In the genomic region with DNA sequence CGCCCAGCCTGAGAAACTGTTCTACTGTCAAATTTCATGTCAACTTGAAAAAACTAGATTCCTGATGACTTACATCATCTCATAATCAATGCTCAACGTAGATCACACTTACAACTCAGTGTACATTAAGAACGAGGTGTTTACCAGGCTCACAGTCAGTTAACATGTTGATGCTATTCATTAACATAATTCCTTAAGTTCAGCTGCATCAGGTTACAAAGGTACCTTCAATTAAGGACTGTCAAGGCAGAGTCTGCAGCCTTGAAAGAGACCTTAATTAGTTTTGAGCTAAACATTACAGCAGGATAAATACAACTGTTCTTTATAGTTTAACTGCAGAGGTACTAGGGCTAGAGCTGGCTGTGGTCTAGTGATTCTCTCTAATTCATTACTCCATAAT, we compare ENCODE assay signal across 9 cellular contexts. TPM values are rescaled to one million over a fixed set of nuclear protein-coding genes. Genes with fewer than 3 reads are reported as not detected.
DNase-seq lines count a peak whose midpoint lies in the region; ATAC-seq, FAIRE-seq and TF ChIP-seq lines count a peak whose summit lies in the region.
"Had no signal": no experiment of that assay in that cellular context is flagged by ENCODE, and none has a peak within 500 bp of the region (broad histone marks: within the 10 kb centered on the region; RNA-seq: fewer than 3 reads in every experiment).

No MANE protein-coding gene starts in this region.

- intact Hi-C loops in A673 (cut with micrococcal nuclease; ENCODE audit: unreplicated experiment) (loop anchor here (5.0 kb wide), 1 partner anchor 87 kb away; no protein-coding TSS in a partner anchor), K562 (cut with micrococcal nuclease) (loop anchor here (5.0 kb wide), 1 partner anchor 77 kb away; no protein-coding TSS in a partner anchor), body of pancreas (cut with DNase I) (no loop called here)

- FAIRE-seq in K562 (lab: Jason Lieb, UNC), result no peak

- peaks cover 35% of the 10 kb centered on the region for H3K4me1 Mint-ChIP-seq in HFFc6 (ENCODE audit: low read depth)

- H3K4me3 ChIP-seq in A673 (ENCODE audit: low read depth, low read length, poor library complexity, severe bottlenecking) (peak overlapping the region; percentile 61), K562 (peak overlapping the region; percentile 95), mucosa of rectum (ENCODE audit: low read length in 2 of 2) (peak overlapping the region; percentile 56 to 96), body of pancreas (no peak overlapping the region)

- POLR2A ChIA-PET in A673 (lab: Charles Lee; ENCODE audit: low non-redundant PET) (no interaction called here), K562 (lab: Yijun Ruan, JAX) (no interaction called here)

- H3K4me1 ChIP-seq in A673 (ENCODE audit: insufficient read depth, low read length, poor library complexity, severe bottlenecking), result peaks cover 10% of the 10 kb centered on the region
- peaks cover 20% of the 10 kb centered on the region in 2 experiments; a peak in 4 of 5 replicates for H3K4me1 ChIP-seq in K562 (replicated peaks in 1 of 2; ENCODE audit: control insufficient read depth in 2 of 2, insufficient read depth in 2 of 2, low read length in 2 of 2)
- peaks cover 18 to 19% of the 10 kb centered on the region in 2 donors for H3K4me1 ChIP-seq in mucosa of rectum (ENCODE audit: control insufficient read depth in 2 of 2, insufficient read depth in 2 of 2, low read length in 2 of 2)
- H3K4me1 ChIP-seq in body of pancreas, result peaks cover 20% of the 10 kb centered on the region

- peaks cover 26% of the 10 kb centered on the region for H3K36me3 ChIP-seq in A673 (ENCODE audit: insufficient read depth, low read length, poor library complexity, severe bottlenecking)
- H3K36me3 ChIP-seq in K562 (ENCODE audit: control insufficient read depth, insufficient read depth, low read length), result peaks cover 43% of the 10 kb centered on the region
- H3K36me3 ChIP-seq in mucosa of rectum (ENCODE audit: control insufficient read depth in 2 of 2, insufficient read depth in 2 of 2, low read length in 2 of 2), result peaks cover 29 to 30% of the 10 kb centered on the region in 2 donors
- H3K36me3 ChIP-seq in body of pancreas (replicated peaks in 1 of 2; ENCODE audit: insufficient read depth in 1 of 2, low read depth in 2 of 2), result no peaks in the 10 kb centered on the region

- H3K4me2 ChIP-seq in K562 (ENCODE audit: insufficient read depth, low read length), result peak overlapping the region; percentile 95

- H3K27me3 Mint-ChIP-seq in HFFc6 (ENCODE audit: insufficient read depth), result peaks cover 1% of the 10 kb centered on the region

- no peak overlapping the region for H2AFZ ChIP-seq in K562 (ENCODE audit: low read depth, low read length)

- TF ChIP-seq CTCF in A673 (conservative IDR thresholded peaks at IDR 0.05; ENCODE audit: low read depth, low read length), result no peak
- TF ChIP-seq CTCF in HFFc6 (IDR thresholded peaks at IDR 0.05), result no peak
- no peak for TF ChIP-seq CTCF in K562 (IDR thresholded peaks at IDR 0.05 in 2 of 3, conservative IDR thresholded peaks at IDR 0.05 in 1 of 3; ENCODE audit: insufficient read depth in 2 of 3, low read depth in 1 of 3, low read length in 3 of 3)
- no peak for TF ChIP-seq CTCF in body of pancreas (IDR thresholded peaks at IDR 0.05)

- BruUV-seq in A673 (replicated peaks; lab: Mats Ljungman, UMichigan) (no TSS peak), K562 (replicated peaks; lab: Mats Ljungman, UMichigan) (no TSS peak)

- WGBS in K562 (ENCODE audit: insufficient coverage, low coverage, missing lambda C conversion rate), result 8% methylated on average over 3 of the region's 3 CpGs
- WGBS in body of pancreas, 2 donors, result 3 to 23% methylated on average over 2 to 3 of the region's 3 CpGs

- CTCF ChIA-PET in A673 (lab: Charles Lee), result no interaction called here
- CTCF ChIA-PET in K562 (lab: Yijun Ruan, JAX; ENCODE audit: low intra/inter-chr PET ratio), result no interaction called here

- H4K20me1 ChIP-seq in K562 (replicated peaks; ENCODE audit: control insufficient read depth, insufficient read depth, low read length), result peaks cover 11% of the 10 kb centered on the region

- H3K4me3 Mint-ChIP-seq in HFFc6, result peak overlapping the region; percentile 99

- no peak for TF ChIP-seq EP300 in K562 (IDR thresholded peaks at IDR 0.05; ENCODE audit: low read length)

- no peaks in the 10 kb centered on the region for H3K9me1 ChIP-seq in K562 (ENCODE audit: control insufficient read depth, insufficient read depth, low read length)

- DNase-seq in A673 (ENCODE audit: low spot score) (no peak), HFFc6 (no peak), K562 (ENCODE audit: extremely low read depth in 1 of 4, low spot score in 3 of 4) (no peak), ureter (ENCODE audit: low spot score) (no peak), body of pancreas (no peak), NCI-H226 (no peak), NCI-H2081 (lab: John Stamatoyannopoulos, UW) (no peak)
- DNase-seq: left colon had no signal

- no peaks in the 10 kb centered on the region for H3K9me3 Mint-ChIP-seq in HFFc6

- peak overlapping the region; percentile 62 for H3K27ac Mint-ChIP-seq in HFFc6

- H3K9ac ChIP-seq in K562 (ENCODE audit: insufficient read depth in 1 of 2, low read depth in 2 of 2, low read length in 2 of 2) (0 out of 4 replicates have a peak overlapping the region, but pooled peaks of 1 of the 2 experiments have one; percentile 37), mucosa of rectum (ENCODE audit: low read depth in 1 of 2, low read length in 2 of 2) (peak overlapping the region; percentile 14 to 51)

- H3K27ac ChIP-seq in A673 (ENCODE audit: low read depth, low read length, poor library complexity, severe bottlenecking) (no peak overlapping the region), K562 (ENCODE audit: extremely low read depth, low read depth, low read length) (no peak overlapping the region), mucosa of rectum (ENCODE audit: low read depth in 2 of 2, low read length in 2 of 2) (peak overlapping the region; percentile 100), body of pancreas (peak overlapping the region in 1 of 4 donors; percentile 98)

- ATAC-seq in K562, result no peak
- no peak for ATAC-seq in body of pancreas
- ATAC-seq: left colon had no signal

- peaks cover 28% of the 10 kb centered on the region for H3K36me3 Mint-ChIP-seq in HFFc6 (ENCODE audit: low read depth)

- no peak for TF ChIP-seq POLR2A in K562 (conservative IDR thresholded peaks at IDR 0.05)
- no peak for TF ChIP-seq POLR2A in body of pancreas (IDR thresholded peaks at IDR 0.05)

- H3K9me3 ChIP-seq in A673 (ENCODE audit: low read depth, low read length, poor library complexity, severe bottlenecking) (no peaks in the 10 kb centered on the region), K562 (replicated peaks; ENCODE audit: control insufficient read depth, insufficient read depth, low read depth, low read length) (no peaks in the 10 kb centered on the region), mucosa of rectum (ENCODE audit: control insufficient read depth in 2 of 2, low read length in 2 of 2) (no peaks in the 10 kb centered on the region), body of pancreas (no peaks in the 10 kb centered on the region)

- peaks cover 61% of the 10 kb centered on the region for H3K79me2 ChIP-seq in K562 (ENCODE audit: control insufficient read depth, insufficient read depth, low read length)

- no peak for TF ChIP-seq RAD21 in K562 (CRISPR knock-in tag; conservative IDR thresholded peaks at IDR 0.05 in 1 of 2, IDR thresholded peaks at IDR 0.05 in 1 of 2)

- in situ Hi-C loops in K562 (cut with MboI), result no loop called here

- H3K27me3 ChIP-seq in A673 (replicated peaks; ENCODE audit: insufficient read depth, low read depth, low read length, poor library complexity) (no peaks in the 10 kb centered on the region), K562 (ENCODE audit: control insufficient read depth in 2 of 2, insufficient read depth in 2 of 2, low read length in 2 of 2) (no peaks in the 10 kb centered on the region), mucosa of rectum (ENCODE audit: control insufficient read depth in 2 of 2, insufficient read depth in 2 of 2, low read length in 2 of 2) (no peaks in the 10 kb centered on the region), body of pancreas (no peaks in the 10 kb centered on the region)

TF ChIP-seq in K562, 482 proteins besides CTCF, POLR2A, EP300 and RAD21 (continues in another document):
- TF ChIP-seq, protein P1, sequence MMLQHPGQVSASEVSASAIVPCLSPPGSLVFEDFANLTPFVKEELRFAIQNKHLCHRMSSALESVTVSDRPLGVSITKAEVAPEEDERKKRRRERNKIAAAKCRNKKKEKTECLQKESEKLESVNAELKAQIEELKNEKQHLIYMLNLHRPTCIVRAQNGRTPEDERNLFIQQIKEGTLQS (IDR thresholded peaks at IDR 0.05), result 0 out of 2 replicates have a peak, but pooled peaks have one; percentile 25
- TF ChIP-seq, protein P1 (CRISPR knock-in tag; conservative IDR thresholded peaks at IDR 0.05), result no peak

RNA-seq across cellular contexts. Expression of a gene that starts 1.9 kb away (rescaled TPM):
- total RNA-seq in A673 (2021) (39.2 and 41.2 TPM in 2 replicates), K562 (2014; rRNA removed) (20.5 and 22.2 TPM in 2 replicates), K562 (2014; rRNA removed; fragmentation: Illumina TruSeq; extraction: Trizol) (38.7 and 44.2 TPM in 2 replicates), K562 (2015; rRNA removed; fragmentation: Illumina TruSeq; extraction: Trizol) (35.6 and 38.0 TPM in 2 replicates), K562 (2021) (29.4 and 30.8 TPM in 2 replicates), ureter (48.1 TPM), body of pancreas (10 to 100 TPM; 20.2 to 22.4 TPM)
- total RNA-seq in HFFc6 (2021; fragmentation: NEBNext Ultra II Directional; extraction: Animal tissue kit (Norgen Biotek cat#: 25700)), result 10 to 100 TPM; 23.3 to 31.8 (median 27.9) TPM
- 12.0 and 26.6 TPM in 2 replicates for total RNA-seq in K562 (2011; cell fraction: chromatin; rRNA removed; ENCODE audit: low replicate concordance)
- 8.8 and 10.1 TPM in 2 replicates for total RNA-seq in K562 (2011; cell fraction: nucleolus; rRNA removed)
- total RNA-seq in K562 (2011; cell fraction: nucleoplasm; rRNA removed), result 17.5 and 28.5 TPM in 2 replicates
- polyA plus RNA-seq in K562 (2011; rRNA removed) (29.3 and 40.5 TPM in 2 replicates), K562 (2014; fragmentation: Illumina TruSeq; extraction: Trizol) (27.6 and 31.3 TPM in 2 replicates), K562 (2014; fragmentation: Nextera tagmentation; extraction: Ambion mirVana) (10 to 100 TPM in 1 of 2 experiments, 1 to 10 TPM in 1; 9.3 to 11.9 TPM), K562 (2014; rRNA removed) (15.5 and 19.2 TPM in 2 replicates)
- 9.9 and 17.5 TPM in 2 replicates for polyA plus RNA-seq in K562 (2011; cell fraction: cytosol; rRNA removed)
- 8.6 and 13.7 TPM in 2 replicates for polyA plus RNA-seq in K562 (2011; cell fraction: nucleus; rRNA removed)
- 21.4 and 28.1 TPM in 2 replicates for polyA plus RNA-seq in K562 (2012)
- polyA minus RNA-seq in K562 (2011; rRNA and poly(A)+ RNA removed), result 67.1 and 72.1 TPM in 2 replicates
- polyA minus RNA-seq in K562 (2011; cell fraction: cytosol; rRNA and poly(A)+ RNA removed), result 15.6 and 21.8 TPM in 2 replicates
- 10.1 and 17.4 TPM in 2 replicates for polyA minus RNA-seq in K562 (2011; cell fraction: nucleus; rRNA and poly(A)+ RNA removed)

Comparison
In these comparisons a context has a peak if more than half of its experiments do, and no peak if none do; other contexts are left out.
1. H3K27ac ChIP-seq: peak in mucosa of rectum (2 of 2); none in A673 (single experiment) and K562 (single experiment).
2. H3K4me3 ChIP-seq: peak in A673 (single experiment), K562 (single experiment) and mucosa of rectum (2 of 2); none in body of pancreas (0 of 2).